Comparison of ENCODE assay signal across 8 cellular contexts in the genomic region with DNA sequence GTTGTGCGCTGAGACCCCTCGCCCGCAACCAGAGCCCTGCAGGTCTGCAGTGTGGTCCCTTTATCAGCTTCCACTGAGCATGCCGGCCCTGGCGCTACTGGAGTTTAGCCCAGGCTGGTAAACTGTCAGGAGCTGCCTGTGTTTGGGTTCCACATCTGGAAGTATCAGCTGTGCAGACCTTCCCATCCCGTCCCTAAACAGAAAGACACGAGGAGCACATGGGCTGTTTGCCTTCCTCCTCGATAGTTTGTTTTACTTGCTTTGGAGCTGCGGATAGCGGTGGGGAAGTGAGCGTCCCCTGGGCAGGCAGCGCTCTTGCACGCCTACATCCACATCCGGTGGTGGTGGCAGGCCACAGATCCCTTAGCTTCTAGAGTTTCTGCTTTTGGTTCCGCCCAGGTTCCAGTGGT. TPM values are rescaled to one million over a fixed set of nuclear protein-coding genes. Genes with fewer than 3 reads are reported as not detected.
DNase-seq lines count a peak whose midpoint lies in the region; ATAC-seq, FAIRE-seq and TF ChIP-seq lines count a peak whose summit lies in the region.

No MANE protein-coding gene starts in this region.

- TF ChIP-seq CTCF in GM10248 (IDR thresholded peaks at IDR 0.05; ENCODE audit: control extremely low read depth, extremely low read depth, low read depth, missing control alignments): no peak

- no peak for FAIRE-seq in HTR-8/SVneo (lab: Jason Lieb, UNC)

- peak; percentile 65 for DNase-seq in GM10248 (ENCODE audit: extremely low spot score)
- peak; percentile 54 to 62 for DNase-seq in NOMO-1 (lab: John Stamatoyannopoulos, UW; ENCODE audit: unreplicated experiment in 2 of 2)
- DNase-seq in medulla oblongata (ENCODE audit: extremely low spot score): peak; percentile 60
- DNase-seq in DMS53 treated with DMSO at 0.1 percent for 48 hours (lab: John Stamatoyannopoulos, UW; ENCODE audit: unreplicated experiment): no peak
- no peak for DNase-seq in NCI-H524 treated with DMSO at 0.1 percent for 48 hours (lab: John Stamatoyannopoulos, UW)
- DNase-seq in HTR-8/SVneo (ENCODE audit: insufficient read length, low spot score): no peak
- DNase-seq in H4 (ENCODE audit: low spot score): no peak

- POLR2A ChIA-PET in GM10248 (lab: Yijun Ruan, JAX): no interaction called here

- CTCF ChIA-PET in GM10248 (lab: Yijun Ruan, JAX): interaction anchor here (1.0 to 2.5 kb wide), 2 partner anchors 11 to 65 kb away, joined by 3 to 9 read pairs; no protein-coding TSS in a partner anchor

- peak; percentile 79 for ATAC-seq in GM21360 (IDR thresholded peaks at IDR 0.05; ENCODE audit: unreplicated experiment)

RNA-seq across cellular contexts. Expression of a gene that starts 12.5 kb away (rescaled TPM):
- total RNA-seq in H4 (2014; rRNA removed; shearing (Covaris generic)): 3.7 and 8.0 TPM in 2 replicates

Comparison
In these comparisons a context has a peak if more than half of its experiments do, and no peak if none do; other contexts are left out.
1. DNase-seq: peak in GM10248 (single experiment), NOMO-1 (2 of 2) and medulla oblongata (single experiment); none in DMS53 treated with DMSO at 0.1 percent for 48 hours (single experiment), NCI-H524 treated with DMSO at 0.1 percent for 48 hours (single experiment), HTR-8/SVneo (single experiment) and H4 (single experiment).